In the genomic region with DNA sequence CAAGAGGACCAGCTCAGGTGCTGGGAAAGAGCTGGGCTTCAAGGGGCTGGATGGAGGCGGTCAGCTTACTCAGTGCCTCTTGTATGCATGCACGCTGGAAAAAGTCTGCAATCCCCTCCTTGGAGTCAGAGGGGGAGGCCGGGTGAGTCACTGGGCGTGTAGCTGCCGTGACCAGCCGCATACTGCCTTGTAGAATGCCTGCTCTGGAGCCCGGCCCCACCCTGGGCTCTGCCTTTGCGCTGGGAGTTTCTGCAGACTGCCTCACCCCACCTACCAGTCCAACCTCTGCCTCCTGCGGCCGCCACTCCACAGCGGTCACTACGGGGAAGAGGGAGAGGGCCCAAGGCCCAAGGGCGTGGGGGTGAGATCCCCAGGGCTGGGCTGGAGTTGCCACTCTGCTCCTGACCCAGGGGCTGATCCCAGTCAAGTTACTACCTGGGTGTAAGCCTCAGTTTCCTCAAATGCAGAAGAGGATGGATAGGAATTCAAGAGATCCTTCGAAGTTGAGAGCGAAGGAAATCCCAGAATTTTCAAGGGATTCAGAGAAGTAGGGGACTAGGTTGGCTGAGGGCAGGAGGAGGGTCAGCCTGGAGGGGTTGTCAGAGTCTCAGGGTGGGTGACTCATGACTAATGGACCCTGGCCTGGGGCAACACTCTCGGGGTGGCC, we compare ENCODE assay signal across 10 cellular contexts. TPM values are rescaled to one million over a fixed set of nuclear protein-coding genes. Genes with fewer than 3 reads are reported as not detected.
A peak's percentile ranks its signal among the peaks of the same experiment; 100 is the strongest.
DNase-seq lines count a peak whose midpoint lies in the region; ATAC-seq and TF ChIP-seq lines count a peak whose summit lies in the region.
"Had no signal": no experiment of that assay in that cellular context is flagged by ENCODE, and none has a peak within 500 bp of the region (broad histone marks: within the 10 kb centered on the region; RNA-seq: fewer than 3 reads in every experiment).

No MANE protein-coding gene starts in this region.

- no peaks in the 10 kb centered on the region for H3K9me3 Mint-ChIP-seq in natural killer cell
- H3K9me3 Mint-ChIP-seq: activated T-cell treated with anti-CD3 and anti-CD28 coated beads, Interleukin-2, amount 50 U/mL, for 24 hours; CD4-positive, CD25-positive, alpha-beta regulatory T cell had no signal

- H3K4me1 ChIP-seq in mucosa of stomach (ENCODE audit: control insufficient read depth, insufficient read depth, low read length), result peaks cover 52% of the 10 kb centered on the region

- no peaks in the 10 kb centered on the region for H3K36me3 ChIP-seq in mucosa of stomach (ENCODE audit: control insufficient read depth, insufficient read depth, low read length)

- peak overlapping the region; percentile 36 for H3K9ac ChIP-seq in mucosa of stomach (ENCODE audit: low read length)

- CTCF ChIA-PET in AG04449 (lab: Yijun Ruan, JAX), result interaction anchor here (0.6 to 4.3 kb wide), 3 partner anchors 8 to 119 kb away, joined by 3 to 37 read pairs (median 3); no protein-coding TSS in a partner anchor

- H3K9me3 ChIP-seq in mucosa of stomach (ENCODE audit: control insufficient read depth, low read length), result no peaks in the 10 kb centered on the region

- ATAC-seq in GM19035 (IDR thresholded peaks at IDR 0.05; ENCODE audit: unreplicated experiment) (no peak), natural killer cell (no peak), GM21381 (IDR thresholded peaks at IDR 0.05; ENCODE audit: unreplicated experiment) (no peak)

- POLR2A ChIA-PET in AG04449 (lab: Yijun Ruan, JAX), result interaction anchor here (0.5 to 1.8 kb wide), 2 partner anchors 29 to 105 kb away, joined by 3 to 4 read pairs; a partner anchor contains a TSS

- peaks cover 21% of the 10 kb centered on the region for H3K27me3 ChIP-seq in mucosa of stomach (ENCODE audit: control insufficient read depth, insufficient read depth, low read length)

- H3K4me1 Mint-ChIP-seq in natural killer cell, result peaks cover 0 to 12% of the 10 kb centered on the region in 2 donors

- H3K27ac ChIP-seq in epithelial cell of prostate, result no peak overlapping the region

- TF ChIP-seq CTCF in AG04449 (IDR thresholded peaks at IDR 0.05; ENCODE audit: insufficient read depth, low read length, missing control alignments) (no peak), natural killer cell (IDR thresholded peaks at IDR 0.05) (no peak)

- H3K27me3 Mint-ChIP-seq in natural killer cell (ENCODE audit: low read depth in 2 of 2), result peaks cover 26% of the 10 kb centered on the region in 2 donors

- H3K27ac Mint-ChIP-seq in natural killer cell, result no peak overlapping the region
- H3K27ac Mint-ChIP-seq: activated T-cell treated with anti-CD3 and anti-CD28 coated beads, Interleukin-2, amount 50 U/mL, for 24 hours; CD4-positive, CD25-positive, alpha-beta regulatory T cell had no signal

- H3K4me3 Mint-ChIP-seq in natural killer cell, result no peak overlapping the region
- H3K4me3 Mint-ChIP-seq: activated T-cell treated with anti-CD3 and anti-CD28 coated beads, Interleukin-2, amount 50 U/mL, for 24 hours; CD4-positive, CD25-positive, alpha-beta regulatory T cell had no signal

- H3K4me3 ChIP-seq in AG04449 (ENCODE audit: low read depth, low read length), result peak overlapping the region; percentile 10; the same call in 1 of the 2 replicates
- peak overlapping the region; percentile 4 for H3K4me3 ChIP-seq in mucosa of stomach (ENCODE audit: low read length)

- intact Hi-C loops in natural killer cell (cut with micrococcal nuclease), result loop anchor here (10.0 kb wide), 1 partner anchor 76 kb away; no protein-coding TSS in a partner anchor

- peak; percentile 81 for DNase-seq in AG04449 (ENCODE audit: low read depth, low spot score)
- peak; percentile 39 for DNase-seq in MV-4-11 (lab: John Stamatoyannopoulos, UW)
- peak; percentile 64 for DNase-seq in epithelial cell of prostate (ENCODE audit: low read depth, low spot score)
- DNase-seq in hypothalamus (lab: John Stamatoyannopoulos, UW), result no peak
- DNase-seq in natural killer cell, result no peak
- DNase-seq: activated T-cell treated with anti-CD3 and anti-CD28 coated beads, Interleukin-2, amount 50 U/mL, for 24 hours; CD4-positive, CD25-positive, alpha-beta regulatory T cell had no signal

- H3K36me3 Mint-ChIP-seq in natural killer cell, result no peaks in the 10 kb centered on the region
- H3K36me3 Mint-ChIP-seq: CD4-positive, CD25-positive, alpha-beta regulatory T cell had no signal

RNA-seq across cellular contexts. Expression of a gene that starts 4.1 kb away (rescaled TPM):
- not detected for total RNA-seq in natural killer cell
- total RNA-seq: CD4-positive, CD25-positive, alpha-beta regulatory T cell had no signal

RNA-seq across cellular contexts. Expression of a gene that starts 28.1 kb away (rescaled TPM):
- total RNA-seq in natural killer cell, result not detected
- total RNA-seq: CD4-positive, CD25-positive, alpha-beta regulatory T cell had no signal

RNA-seq across cellular contexts. Expression of a gene that starts 39.8 kb away (rescaled TPM):
- 10 to 100 TPM; 14.9 to 18.3 (median 18.2) TPM for total RNA-seq in natural killer cell

Comparison
In these comparisons a context has a peak if more than half of its experiments do, and no peak if none do; other contexts are left out.
1. DNase-seq: peak in AG04449 (single experiment), MV-4-11 (single experiment) and epithelial cell of prostate (single experiment); none in hypothalamus (0 of 51) and natural killer cell (single experiment).